In genomic region chr1:45543599-45544417, GRCh38 we compare ENCODE assay signal across 8 cellular contexts. TPM values are rescaled to one million over a fixed set of nuclear protein-coding genes. Genes with fewer than 3 reads are reported as not detected.
DNase-seq lines count a peak whose midpoint lies in the region; ATAC-seq and TF ChIP-seq lines count a peak whose summit lies in the region.

No MANE protein-coding gene starts in this region.

- BruUV-seq in Panc1 (replicated peaks; lab: Mats Ljungman, UMichigan): no TSS peak

- DNase-seq in Panc1 (ENCODE audit: low read depth, low spot score) (no peak), kidney glomerular epithelial cell (lab: John Stamatoyannopoulos, UW) (peak; percentile 41), G401 (ENCODE audit: low spot score) (no peak)
- peak; percentile 55 for DNase-seq in activated T-helper 9 cell treated with anti-CD3 and anti-CD28 coated beads, Interleukin-2, amount 50 U/mL, for 16 hours (ENCODE audit: low read depth)
- peak; percentile 35 to 65 (median 51) for DNase-seq in stimulated activated CD4-positive, alpha-beta T cell treated with anti-CD3 and anti-CD28 coated beads, TNF-alpha, amount 100 ng/mL, for 1 hour (ENCODE audit: low read depth in 3 of 3, low spot score in 1 of 3)

- in situ Hi-C loops in Panc1 (cut with HindIII; ENCODE audit: low pct_unique_long_range_greater_than_20kb, low sequenced_read_pairs) (no loop called here), G401 (cut with HindIII; ENCODE audit: low sequenced_read_pairs) (no loop called here)

- ATAC-seq in GM21447 (IDR thresholded peaks at IDR 0.05; ENCODE audit: unreplicated experiment) (peak; percentile 61), Panc1 (0 out of 2 replicates have a peak, but pooled peaks have one; percentile 23), GM19328 (IDR thresholded peaks at IDR 0.05; ENCODE audit: unreplicated experiment) (no peak), GM21737 (IDR thresholded peaks at IDR 0.05; ENCODE audit: unreplicated experiment) (no peak)

- POLR2A ChIA-PET in Panc1 (lab: Charles Lee): interaction anchor here (0.7 kb wide), 1 partner anchor 370 kb away, joined by 15 read pairs; no protein-coding TSS in a partner anchor

- no peaks in the 10 kb centered on the region for H3K36me3 ChIP-seq in Panc1 (ENCODE audit: control insufficient read depth, insufficient read depth, low read length)

- no peak overlapping the region for H3K4me3 ChIP-seq in Panc1 (ENCODE audit: low read depth in 2 of 2, low read length in 2 of 2)

- no peaks in the 10 kb centered on the region for H3K4me1 ChIP-seq in Panc1 (ENCODE audit: control insufficient read depth, insufficient read depth, low read length)

- TF ChIP-seq CTCF in Panc1 (IDR thresholded peaks at IDR 0.05): no peak

- H3K27ac ChIP-seq in Panc1 (ENCODE audit: low read length): no peak overlapping the region

- H3K9me3 ChIP-seq in Panc1 (ENCODE audit: control insufficient read depth, insufficient read depth, low read depth, low read length): no peaks in the 10 kb centered on the region

- H3K27me3 ChIP-seq in Panc1 (ENCODE audit: control insufficient read depth, insufficient read depth, low read length): no peaks in the 10 kb centered on the region

- CTCF ChIA-PET in Panc1 (lab: Charles Lee): interaction anchor here (0.7 kb wide), 1 partner anchor 66 kb away, joined by 3 read pairs; no protein-coding TSS in a partner anchor

- intact Hi-C loops in Panc1 (cut with micrococcal nuclease; ENCODE audit: unreplicated experiment): no loop called here

RNA-seq across cellular contexts. Expression of gene AKR1A1, which starts 6.8 kb away (rescaled TPM):
- total RNA-seq in Panc1 (2021; ENCODE audit: unreplicated experiment): 142 TPM
- 132 TPM for polyA plus RNA-seq in Panc1 (2012; ENCODE audit: insufficient read length)
- 116 TPM in 2 replicates for total RNA-seq in G401 (2014; rRNA removed; shearing (Covaris generic))

RNA-seq across cellular contexts. Expression of gene PRDX1, which starts 22.1 kb away (rescaled TPM):
- 719 TPM for total RNA-seq in Panc1 (2021; ENCODE audit: unreplicated experiment)
- 654 TPM for polyA plus RNA-seq in Panc1 (2012; ENCODE audit: insufficient read length)
- 1,347 and 1,417 TPM in 2 replicates for total RNA-seq in G401 (2014; rRNA removed; shearing (Covaris generic))

RNA-seq across cellular contexts. Expression of gene NASP, which starts 40.0 kb away (rescaled TPM):
- 193 TPM for total RNA-seq in Panc1 (2021; ENCODE audit: unreplicated experiment)
- 147 TPM for polyA plus RNA-seq in Panc1 (2012; ENCODE audit: insufficient read length)
- 191 and 201 TPM in 2 replicates for total RNA-seq in G401 (2014; rRNA removed; shearing (Covaris generic))

RNA-seq across cellular contexts. Expression of gene MMACHC, which starts 43.7 kb away (rescaled TPM):
- total RNA-seq in Panc1 (2021; ENCODE audit: unreplicated experiment): 10.7 TPM
- polyA plus RNA-seq in Panc1 (2012; ENCODE audit: insufficient read length): 7.3 TPM
- total RNA-seq in G401 (2014; rRNA removed; shearing (Covaris generic)): 4.7 and 6.4 TPM in 2 replicates

RNA-seq across cellular contexts. Expression of gene CCDC163, which starts 43.9 kb away (rescaled TPM):
- 3.3 TPM for total RNA-seq in Panc1 (2021; ENCODE audit: unreplicated experiment)
- 1.1 TPM for polyA plus RNA-seq in Panc1 (2012; ENCODE audit: insufficient read length)
- 2.5 TPM in 2 replicates for total RNA-seq in G401 (2014; rRNA removed; shearing (Covaris generic))

Comparison
In these comparisons a context has a peak if more than half of its experiments do, and no peak if none do; other contexts are left out.
1. ATAC-seq: peak in GM21447 (single experiment) and Panc1 (single experiment); none in GM19328 (single experiment) and GM21737 (single experiment).
2. DNase-seq: peak in activated T-helper 9 cell treated with anti-CD3 and anti-CD28 coated beads, Interleukin-2, amount 50 U/mL, for 16 hours (single experiment), kidney glomerular epithelial cell (single experiment) and stimulated activated CD4-positive, alpha-beta T cell treated with anti-CD3 and anti-CD28 coated beads, TNF-alpha, amount 100 ng/mL, for 1 hour (3 of 3); none in Panc1 (single experiment) and G401 (single experiment).